ENCODE assay signal across 11 cellular contexts in genomic region chr10:97689637-97690036, GRCh38. TPM values are rescaled to one million over a fixed set of nuclear protein-coding genes. Genes with fewer than 3 reads are reported as not detected.
DNase-seq lines count a peak whose midpoint lies in the region; ATAC-seq and TF ChIP-seq lines count a peak whose summit lies in the region.
"Had no signal": no experiment of that assay in that cellular context is flagged by ENCODE, and none has a peak within 500 bp of the region (broad histone marks: within the 10 kb centered on the region; RNA-seq: fewer than 3 reads in every experiment).

No MANE protein-coding gene starts in this region.

- H3K4me3 Mint-ChIP-seq in activated CD8-positive, alpha-beta T cell treated with anti-CD3 and anti-CD28 coated beads, Interleukin-2, amount 10 ng/mL, durations not matched to agents 7 days and 5 days: no peak overlapping the region
- H3K4me3 Mint-ChIP-seq: natural killer cell had no signal

- POLR2A ChIA-PET in HEK293 (lab: Yijun Ruan, JAX): interaction anchor here (1.1 to 1.4 kb wide), 2 partner anchors 12 to 47 kb away, joined by 3 read pairs; partner anchors contain the start of gene ZFYVE27
- POLR2A ChIA-PET in activated CD8-positive, alpha-beta T cell treated with anti-CD3 and anti-CD28 coated beads, Interleukin-2, amount 10 ng/mL, durations not matched to agents 7 days and 5 days (lab: Charles Lee): no interaction called here

- H3K27me3 ChIP-seq in testis: no peaks in the 10 kb centered on the region

- H3K27ac ChIP-seq in HEK293 (ENCODE audit: extremely low read depth, low read depth, low read length): no peak overlapping the region
- peak overlapping the region; percentile 79 to 96 for H3K27ac ChIP-seq in testis

- no peak for TF ChIP-seq POLR2A in testis (IDR thresholded peaks at IDR 0.05)

- in situ Hi-C loops in SK-MEL-5 (cut with HindIII; ENCODE audit: low pct_unique_long_range_greater_than_20kb, low sequenced_read_pairs): no loop called here

- no peaks in the 10 kb centered on the region for H3K36me3 ChIP-seq in HEK293 (ENCODE audit: control insufficient read depth in 2 of 2, insufficient read depth in 1 of 2, low read length in 2 of 2)
- no peaks in the 10 kb centered on the region for H3K36me3 ChIP-seq in testis (ENCODE audit: low read depth, missing control alignments)

- DNase-seq in SK-MEL-5 (ENCODE audit: low read depth, low spot score) (peak; percentile 93), fibroblast of the aortic adventitia (ENCODE audit: low read depth) (peak; percentile 100), testis (no peak), NCI-H2196 (lab: John Stamatoyannopoulos, UW; ENCODE audit: unreplicated experiment) (no peak), posterior vena cava (ENCODE audit: low spot score) (no peak)
- no peak for DNase-seq in activated T-cell treated with anti-CD3 and anti-CD28 coated beads, Interleukin-2, amount 50 U/mL, for 1 hour
- DNase-seq in activated CD8-positive, alpha-beta T cell treated with anti-CD3 and anti-CD28 coated beads, Interleukin-2, amount 10 ng/mL, durations not matched to agents 7 days and 5 days: no peak
- DNase-seq: natural killer cell, NCI-H774 had no signal

- WGBS in testis, 2 donors: 74 to 84% methylated on average over 5 of the region's 5 CpGs

- CTCF ChIA-PET in HEK293 (lab: Yijun Ruan, JAX): interaction anchor here (0.6 to 5.6 kb wide), 5 partner anchors 12 to 178 kb away, joined by 5 to 30 read pairs (median 26); no protein-coding TSS in a partner anchor
- CTCF ChIA-PET in activated CD8-positive, alpha-beta T cell treated with anti-CD3 and anti-CD28 coated beads, Interleukin-2, amount 10 ng/mL, durations not matched to agents 7 days and 5 days (lab: Charles Lee): interaction anchor here (1.4 to 7.5 kb wide), 2 partner anchors 12 to 19 kb away, joined by 5 to 59 read pairs; no protein-coding TSS in a partner anchor

- TF ChIP-seq CTCF in HEK293 (tag by site-specific recombination; IDR thresholded peaks at IDR 0.05) (no peak), fibroblast of the aortic adventitia (IDR thresholded peaks at IDR 0.05; ENCODE audit: insufficient read depth, low read length) (no peak), testis (IDR thresholded peaks at IDR 0.05) (no peak)

- peaks cover 4% of the 10 kb centered on the region for H3K27me3 Mint-ChIP-seq in activated CD8-positive, alpha-beta T cell treated with anti-CD3 and anti-CD28 coated beads, Interleukin-2, amount 10 ng/mL, durations not matched to agents 7 days and 5 days (ENCODE audit: low read depth)

- no peak overlapping the region for H3K27ac Mint-ChIP-seq in activated CD8-positive, alpha-beta T cell treated with anti-CD3 and anti-CD28 coated beads, Interleukin-2, amount 10 ng/mL, durations not matched to agents 7 days and 5 days
- H3K27ac Mint-ChIP-seq: natural killer cell had no signal

- no peak for ATAC-seq in activated CD8-positive, alpha-beta T cell treated with anti-CD3 and anti-CD28 coated beads, Interleukin-2, amount 10 ng/mL, durations not matched to agents 7 days and 5 days
- ATAC-seq: GM12878, natural killer cell had no signal

- H3K4me1 Mint-ChIP-seq in activated CD8-positive, alpha-beta T cell treated with anti-CD3 and anti-CD28 coated beads, Interleukin-2, amount 10 ng/mL, durations not matched to agents 7 days and 5 days (ENCODE audit: low read depth): peaks cover 17% of the 10 kb centered on the region

- H3K4me1 ChIP-seq in HEK293 (ENCODE audit: control insufficient read depth, insufficient read depth, low read length): 0 out of 2 replicates have a peak, but pooled peaks cover 8% of the 10 kb centered on the region
- peaks cover 37% of the 10 kb centered on the region for H3K4me1 ChIP-seq in testis

- no peak overlapping the region for H3K4me3 ChIP-seq in HEK293 (ENCODE audit: low read depth, low read length)
- no peak overlapping the region for H3K4me3 ChIP-seq in fibroblast of the aortic adventitia (ENCODE audit: low read depth, low read length)
- no peak overlapping the region for H3K4me3 ChIP-seq in testis
- H3K4me3 ChIP-seq: GM12878 had no signal

- H3K9me3 ChIP-seq in HEK293 (ENCODE audit: control insufficient read depth, insufficient read depth, low read depth, low read length) (no peaks in the 10 kb centered on the region), testis (no peaks in the 10 kb centered on the region)

- no peaks in the 10 kb centered on the region for H3K9me3 Mint-ChIP-seq in activated CD8-positive, alpha-beta T cell treated with anti-CD3 and anti-CD28 coated beads, Interleukin-2, amount 10 ng/mL, durations not matched to agents 7 days and 5 days (ENCODE audit: insufficient read depth)
- H3K9me3 Mint-ChIP-seq: natural killer cell had no signal

- intact Hi-C loops in testis (cut with DNase I; ENCODE audit: low total_unique reads) (loop anchor here (10.0 kb wide), 1 partner anchor 45 kb away; the partner anchor contains the start of gene ZFYVE27), posterior vena cava (cut with DNase I) (loop anchor here in 1 of 2 donors (5.0 kb wide), 1 partner anchor 48 kb away; the partner anchor contains the start of gene ZFYVE27)

- no peaks in the 10 kb centered on the region for H3K36me3 Mint-ChIP-seq in activated CD8-positive, alpha-beta T cell treated with anti-CD3 and anti-CD28 coated beads, Interleukin-2, amount 10 ng/mL, durations not matched to agents 7 days and 5 days (ENCODE audit: low read depth)
- H3K36me3 Mint-ChIP-seq: natural killer cell had no signal

TF ChIP-seq in HEK293, 187 proteins besides CTCF, POLR2A, EP300 and RAD21 (continues in another document):
- no peak for TF ChIP-seq GLI4 (tag by site-specific recombination; IDR thresholded peaks at IDR 0.05)
- no peak for TF ChIP-seq ZNF701 (tag by site-specific recombination; IDR thresholded peaks at IDR 0.05)
- no peak for TF ChIP-seq ZNF510 (tag by site-specific recombination; IDR thresholded peaks at IDR 0.05; ENCODE audit: insufficient replicate concordance)
- peak; percentile 47; the same call in 1 of the 2 replicates for TF ChIP-seq KLF1 (tag by site-specific recombination; IDR thresholded peaks at IDR 0.05)

RNA-seq across cellular contexts. Expression of gene AVPI1, which starts 2.6 kb away (rescaled TPM):
- total RNA-seq in SK-MEL-5 (2014; rRNA removed; shearing (Covaris generic)): 126 and 133 TPM in 2 replicates
- 91.0 and 105 TPM in 2 replicates for polyA plus RNA-seq in SK-MEL-5 (2015; cell fraction: cytosol; rRNA removed)
- 16.6 and 22.6 TPM in 2 replicates for polyA plus RNA-seq in SK-MEL-5 (2015; cell fraction: nucleus; rRNA removed)
- total RNA-seq in fibroblast of the aortic adventitia (ENCODE audit: low replicate concordance) (20.2 TPM in 2 replicates), testis (10 to 100 TPM; 23.0 to 28.3 TPM), posterior vena cava (10 to 100 TPM; 15.0 to 17.6 TPM)
- 26.4 TPM for polyA plus RNA-seq in testis (ENCODE audit: insufficient read depth, low read depth, low replicate concordance)
- 1 to 10 TPM; 1.1 to 1.7 TPM for total RNA-seq in activated CD8-positive, alpha-beta T cell treated with anti-CD3 and anti-CD28 coated beads, Interleukin-2, amount 10 ng/mL, durations not matched to agents 7 days and 5 days

RNA-seq across cellular contexts. Expression of gene MARVELD1, which starts 23.9 kb away (rescaled TPM):
- 27.4 and 28.4 TPM in 2 replicates for total RNA-seq in SK-MEL-5 (2014; rRNA removed; shearing (Covaris generic))
- 65.5 and 84.2 TPM in 2 replicates for polyA plus RNA-seq in SK-MEL-5 (2015; cell fraction: cytosol; rRNA removed)
- 33.9 and 35.5 TPM in 2 replicates for polyA plus RNA-seq in SK-MEL-5 (2015; cell fraction: nucleus; rRNA removed)
- 34.9 and 64.3 TPM in 2 replicates for total RNA-seq in fibroblast of the aortic adventitia (ENCODE audit: low replicate concordance)
- total RNA-seq in testis: 10 to 100 TPM in 1 of 2 donors, 1 to 10 TPM in 1; 8.7 to 13.6 TPM
- polyA plus RNA-seq in testis (ENCODE audit: insufficient read depth, low read depth, low replicate concordance): 21.9 TPM
- total RNA-seq in activated CD8-positive, alpha-beta T cell treated with anti-CD3 and anti-CD28 coated beads, Interleukin-2, amount 10 ng/mL, durations not matched to agents 7 days and 5 days: 1 to 10 TPM; 2.2 to 2.4 TPM
- 10 to 100 TPM; 87.5 to 96.8 TPM for total RNA-seq in posterior vena cava

RNA-seq across cellular contexts. Expression of gene ZFYVE27, which starts 47.3 kb away (rescaled TPM):
- 27.5 and 27.9 TPM in 2 replicates for total RNA-seq in SK-MEL-5 (2014; rRNA removed; shearing (Covaris generic))
- polyA plus RNA-seq in SK-MEL-5 (2015; cell fraction: cytosol; rRNA removed): 31.2 and 37.8 TPM in 2 replicates
- 103 and 110 TPM in 2 replicates for polyA plus RNA-seq in SK-MEL-5 (2015; cell fraction: nucleus; rRNA removed)
- 14.1 and 20.4 TPM in 2 replicates for total RNA-seq in fibroblast of the aortic adventitia (ENCODE audit: low replicate concordance)
- 10 to 100 TPM; 64.8 to 66.4 TPM for total RNA-seq in testis
- 38.4 TPM for polyA plus RNA-seq in testis (ENCODE audit: insufficient read depth, low read depth, low replicate concordance)
- total RNA-seq in activated CD8-positive, alpha-beta T cell treated with anti-CD3 and anti-CD28 coated beads, Interleukin-2, amount 10 ng/mL, durations not matched to agents 7 days and 5 days: 10 to 100 TPM; 23.8 to 27.3 TPM
- total RNA-seq in posterior vena cava: 10 to 100 TPM; 15.8 to 16.0 TPM

RNA-seq across cellular contexts. Expression of gene PI4K2A, which starts 49.2 kb away (rescaled TPM):
- total RNA-seq in SK-MEL-5 (2014; rRNA removed; shearing (Covaris generic)): 15.0 and 15.3 TPM in 2 replicates
- polyA plus RNA-seq in SK-MEL-5 (2015; cell fraction: cytosol; rRNA removed): 22.5 and 22.6 TPM in 2 replicates
- polyA plus RNA-seq in SK-MEL-5 (2015; cell fraction: nucleus; rRNA removed): 7.3 and 8.1 TPM in 2 replicates
- total RNA-seq in fibroblast of the aortic adventitia (ENCODE audit: low replicate concordance): 10.1 and 22.3 TPM in 2 replicates
- total RNA-seq in testis: 10 to 100 TPM; 27.4 to 31.0 TPM
- polyA plus RNA-seq in testis (ENCODE audit: insufficient read depth, low read depth, low replicate concordance): 24.2 TPM
- 1 to 10 TPM; 8.9 to 9.5 TPM for total RNA-seq in activated CD8-positive, alpha-beta T cell treated with anti-CD3 and anti-CD28 coated beads, Interleukin-2, amount 10 ng/mL, durations not matched to agents 7 days and 5 days
- total RNA-seq in posterior vena cava: 10 to 100 TPM; 13.8 to 15.9 TPM

RNA-seq across cellular contexts. Expression of gene MORN4, which starts 56.3 kb away (rescaled TPM):
- total RNA-seq in SK-MEL-5 (2014; rRNA removed; shearing (Covaris generic)): 3.5 and 4.4 TPM in 2 replicates
- 6.0 and 8.8 TPM in 2 replicates for polyA plus RNA-seq in SK-MEL-5 (2015; cell fraction: cytosol; rRNA removed)
- 2.4 and 2.5 TPM in 2 replicates for polyA plus RNA-seq in SK-MEL-5 (2015; cell fraction: nucleus; rRNA removed)
- 6.5 and 10.1 TPM in 2 replicates for total RNA-seq in fibroblast of the aortic adventitia (ENCODE audit: low replicate concordance)
- 1 to 10 TPM; 7.1 to 7.5 TPM for total RNA-seq in testis
- polyA plus RNA-seq in testis (ENCODE audit: insufficient read depth, low read depth, low replicate concordance): 23.3 TPM
- 1 to 10 TPM; 1.1 to 1.2 TPM for total RNA-seq in activated CD8-positive, alpha-beta T cell treated with anti-CD3 and anti-CD28 coated beads, Interleukin-2, amount 10 ng/mL, durations not matched to agents 7 days and 5 days
- 1 to 10 TPM; 3.4 to 6.5 TPM for total RNA-seq in posterior vena cava

Comparison
In these comparisons a context has a peak if more than half of its experiments do, and no peak if none do; other contexts are left out.
1. DNase-seq: peak in SK-MEL-5 (single experiment) and fibroblast of the aortic adventitia (single experiment); none in testis (single experiment), activated T-cell treated with anti-CD3 and anti-CD28 coated beads, Interleukin-2, amount 50 U/mL, for 1 hour (single experiment), NCI-H2196 (single experiment), activated CD8-positive, alpha-beta T cell treated with anti-CD3 and anti-CD28 coated beads, Interleukin-2, amount 10 ng/mL, durations not matched to agents 7 days and 5 days (single experiment) and posterior vena cava (single experiment).